In genomic region chr7:5296627-5297226, GRCh38 we compare ENCODE assay signal across 8 cellular contexts. TPM values are rescaled to one million over a fixed set of nuclear protein-coding genes. Genes with fewer than 3 reads are reported as not detected.
DNase-seq lines count a peak whose midpoint lies in the region; ATAC-seq and TF ChIP-seq lines count a peak whose summit lies in the region.

No MANE protein-coding gene starts in this region.

- no peak for TF ChIP-seq CTCF in HFFc6 (IDR thresholded peaks at IDR 0.05)

- ATAC-seq in CD4-positive, CD25-positive, alpha-beta regulatory T cell (ENCODE audit: low read depth in 2 of 2): peak; percentile 82 to 84
- peak; percentile 93 for ATAC-seq in activated CD8-positive, alpha-beta memory T cell treated with anti-CD3 and anti-CD28 coated beads, Interleukin-2, amount 10 ng/mL, durations not matched to agents 7 days and 5 days
- no peak for ATAC-seq in HG02870 (IDR thresholded peaks at IDR 0.05; ENCODE audit: unreplicated experiment)

- H3K27me3 Mint-ChIP-seq in CD4-positive, CD25-positive, alpha-beta regulatory T cell: peaks cover 5% of the 10 kb centered on the region
- peaks cover 21% of the 10 kb centered on the region for H3K27me3 Mint-ChIP-seq in IgD-negative memory B cell
- H3K27me3 Mint-ChIP-seq in activated CD8-positive, alpha-beta memory T cell treated with anti-CD3 and anti-CD28 coated beads, Interleukin-2, amount 10 ng/mL, durations not matched to agents 7 days and 5 days: peaks cover 22% of the 10 kb centered on the region
- peaks cover 17% of the 10 kb centered on the region for H3K27me3 Mint-ChIP-seq in HFFc6 (ENCODE audit: insufficient read depth)

- peak overlapping the region; percentile 21 to 92 (median 47) for H3K27ac Mint-ChIP-seq in CD4-positive, CD25-positive, alpha-beta regulatory T cell
- peak overlapping the region in 1 of 3 donors; percentile 55 for H3K27ac Mint-ChIP-seq in IgD-negative memory B cell
- H3K27ac Mint-ChIP-seq in activated CD8-positive, alpha-beta memory T cell treated with anti-CD3 and anti-CD28 coated beads, Interleukin-2, amount 10 ng/mL, durations not matched to agents 7 days and 5 days: peak overlapping the region; percentile 54
- no peak overlapping the region for H3K27ac Mint-ChIP-seq in HFFc6

- peaks cover 0 to 23% (median 6%) of the 10 kb centered on the region in 4 donors for H3K4me1 Mint-ChIP-seq in CD4-positive, CD25-positive, alpha-beta regulatory T cell
- H3K4me1 Mint-ChIP-seq in IgD-negative memory B cell (peaks cover 0 to 12% (median 7%) of the 10 kb centered on the region in 3 donors), HFFc6 (ENCODE audit: low read depth) (no peaks in the 10 kb centered on the region)
- peaks cover 9% of the 10 kb centered on the region for H3K4me1 Mint-ChIP-seq in activated CD8-positive, alpha-beta memory T cell treated with anti-CD3 and anti-CD28 coated beads, Interleukin-2, amount 10 ng/mL, durations not matched to agents 7 days and 5 days

- H3K4me1 ChIP-seq in CD4-positive, CD25-positive, alpha-beta regulatory T cell (ENCODE audit: control insufficient read depth, insufficient read depth, low read length, poor library complexity, severe bottlenecking): peaks cover 14% of the 10 kb centered on the region
- H3K4me1 ChIP-seq in iPS-18a (ENCODE audit: control insufficient read depth, low read depth, low read length): no peaks in the 10 kb centered on the region

- no peak overlapping the region for H3K9ac ChIP-seq in iPS-18a (ENCODE audit: low read length)

- peaks cover 3% of the 10 kb centered on the region for H3K36me3 Mint-ChIP-seq in CD4-positive, CD25-positive, alpha-beta regulatory T cell
- H3K36me3 Mint-ChIP-seq in IgD-negative memory B cell (no peaks in the 10 kb centered on the region), HFFc6 (ENCODE audit: low read depth) (peaks cover 6% of the 10 kb centered on the region; the same call in 1 of the 2 replicates)
- no peaks in the 10 kb centered on the region for H3K36me3 Mint-ChIP-seq in activated CD8-positive, alpha-beta memory T cell treated with anti-CD3 and anti-CD28 coated beads, Interleukin-2, amount 10 ng/mL, durations not matched to agents 7 days and 5 days

- peaks cover 0 to 18% (median 4%) of the 10 kb centered on the region in 7 donors for H3K9me3 Mint-ChIP-seq in CD4-positive, CD25-positive, alpha-beta regulatory T cell
- peaks cover 0 to 5% (median 4%) of the 10 kb centered on the region in 3 donors for H3K9me3 Mint-ChIP-seq in IgD-negative memory B cell
- H3K9me3 Mint-ChIP-seq in activated CD8-positive, alpha-beta memory T cell treated with anti-CD3 and anti-CD28 coated beads, Interleukin-2, amount 10 ng/mL, durations not matched to agents 7 days and 5 days (ENCODE audit: low read depth): no peaks in the 10 kb centered on the region
- H3K9me3 Mint-ChIP-seq in HFFc6: peaks cover 7% of the 10 kb centered on the region

- no peak overlapping the region for H3K27ac ChIP-seq in CD4-positive, CD25-positive, alpha-beta regulatory T cell (ENCODE audit: insufficient read depth, low read length, poor library complexity, severe bottlenecking)
- H3K27ac ChIP-seq in iPS-18a (ENCODE audit: low read length): no peak overlapping the region

- peak overlapping the region; percentile 50 to 90 (median 78) for H3K4me3 Mint-ChIP-seq in CD4-positive, CD25-positive, alpha-beta regulatory T cell
- H3K4me3 Mint-ChIP-seq in IgD-negative memory B cell (peak overlapping the region in 3 of 4 donors; percentile 78 to 94 (median 89)), HFFc6 (no peak overlapping the region)
- H3K4me3 Mint-ChIP-seq in activated CD8-positive, alpha-beta memory T cell treated with anti-CD3 and anti-CD28 coated beads, Interleukin-2, amount 10 ng/mL, durations not matched to agents 7 days and 5 days: peak overlapping the region; percentile 76

- peak; percentile 70 to 85 (median 74) for DNase-seq in CD4-positive, CD25-positive, alpha-beta regulatory T cell
- DNase-seq in activated CD8-positive, alpha-beta memory T cell treated with anti-CD3 and anti-CD28 coated beads, Interleukin-2, amount 10 ng/mL, durations not matched to agents 7 days and 5 days: peak; percentile 81
- peak; percentile 79 for DNase-seq in stimulated activated CD8-positive, alpha-beta memory T cell treated with anti-CD3 and anti-CD28 coated beads, Interleukin-4, amount 100 ng/mL, for 48 hours
- DNase-seq in kidney glomerular epithelial cell (lab: John Stamatoyannopoulos, UW) (no peak), HFFc6 (no peak)

- CTCF ChIA-PET in activated CD8-positive, alpha-beta memory T cell treated with anti-CD3 and anti-CD28 coated beads, Interleukin-2, amount 10 ng/mL, durations not matched to agents 7 days and 5 days (lab: Charles Lee): interaction anchor here (0.7 to 1.0 kb wide), 2 partner anchors 57 to 100 kb away, joined by 3 read pairs; no protein-coding TSS in a partner anchor

- no peaks in the 10 kb centered on the region for H3K36me3 ChIP-seq in CD4-positive, CD25-positive, alpha-beta regulatory T cell (ENCODE audit: control insufficient read depth, insufficient read depth, low read length)
- no peaks in the 10 kb centered on the region for H3K36me3 ChIP-seq in iPS-18a (ENCODE audit: control insufficient read depth, low read depth, low read length)

- H3K9me3 ChIP-seq in CD4-positive, CD25-positive, alpha-beta regulatory T cell (ENCODE audit: control insufficient read depth in 2 of 2, low read length in 2 of 2): peaks cover 0 to 7% of the 10 kb centered on the region in 2 experiments
- H3K9me3 ChIP-seq in iPS-18a (ENCODE audit: control insufficient read depth, low read depth, low read length): no peaks in the 10 kb centered on the region

- no peaks in the 10 kb centered on the region for H3K27me3 ChIP-seq in CD4-positive, CD25-positive, alpha-beta regulatory T cell (ENCODE audit: control insufficient read depth, insufficient read depth, low read length)
- peaks cover 11% of the 10 kb centered on the region for H3K27me3 ChIP-seq in iPS-18a (ENCODE audit: control insufficient read depth, insufficient read depth, low read length)

- H3K4me3 ChIP-seq in CD4-positive, CD25-positive, alpha-beta regulatory T cell (ENCODE audit: low read depth, low read length): peak overlapping the region; percentile 53
- peak overlapping the region; percentile 42 for H3K4me3 ChIP-seq in iPS-18a (ENCODE audit: low read length)

RNA-seq across cellular contexts. Expression of gene SLC29A4, which starts 14.0 kb away (rescaled TPM):
- 0.47 TPM for total RNA-seq in CD4-positive, CD25-positive, alpha-beta regulatory T cell
- under 1 TPM; 0.22 to 0.40 (median 0.24) TPM for polyA plus RNA-seq in CD4-positive, CD25-positive, alpha-beta regulatory T cell
- not detected for polyA plus RNA-seq in IgD-negative memory B cell
- under 1 TPM; 0.26 to 0.76 TPM for total RNA-seq in activated CD8-positive, alpha-beta memory T cell treated with anti-CD3 and anti-CD28 coated beads, Interleukin-2, amount 10 ng/mL, durations not matched to agents 7 days and 5 days
- 1 to 10 TPM in 2 of 6 experiments, under 1 TPM in 4; 0.62 to 2.1 (median 0.84) TPM for total RNA-seq in HFFc6 (2021; fragmentation: NEBNext Ultra II Directional; extraction: Animal tissue kit (Norgen Biotek cat#: 25700))

Comparison
In these comparisons a context has a peak if more than half of its experiments do, and no peak if none do; other contexts are left out.
1. DNase-seq: peak in CD4-positive, CD25-positive, alpha-beta regulatory T cell (3 of 3), activated CD8-positive, alpha-beta memory T cell treated with anti-CD3 and anti-CD28 coated beads, Interleukin-2, amount 10 ng/mL, durations not matched to agents 7 days and 5 days (single experiment) and stimulated activated CD8-positive, alpha-beta memory T cell treated with anti-CD3 and anti-CD28 coated beads, Interleukin-4, amount 100 ng/mL, for 48 hours (single experiment); none in kidney glomerular epithelial cell (single experiment) and HFFc6 (single experiment).